Comparison of ENCODE assay signal across 2 cellular contexts in genomic region chr3:42552830-42553229, GRCh38.
TF ChIP-seq lines count a peak whose summit lies in the region.

No MANE protein-coding gene starts in this region.

TF ChIP-seq in liver, 16 proteins besides CTCF, POLR2A, EP300 and RAD21:
- TF ChIP-seq JUND (IDR thresholded peaks at IDR 0.05), result no peak
- TF ChIP-seq REST (IDR thresholded peaks at IDR 0.05), result peak; percentile 96
- TF ChIP-seq FOXA1 (IDR thresholded peaks at IDR 0.05), result no peak
- TF ChIP-seq SP1 (IDR thresholded peaks at IDR 0.05), result no peak
- TF ChIP-seq NR2F2 (IDR thresholded peaks at IDR 0.05), result no peak

TF ChIP-seq in HepG2, 621 proteins besides CTCF, POLR2A, EP300 and RAD21:
- TF ChIP-seq HDAC1 (CRISPR knock-in tag; IDR thresholded peaks at IDR 0.05), result no peak
- no peak for TF ChIP-seq ISX (CRISPR knock-in tag; conservative IDR thresholded peaks at IDR 0.05)
- TF ChIP-seq DMTF1 (CRISPR knock-in tag; IDR thresholded peaks at IDR 0.05), result no peak
